ENCODE assay signal across 10 cellular contexts in the genomic region with DNA sequence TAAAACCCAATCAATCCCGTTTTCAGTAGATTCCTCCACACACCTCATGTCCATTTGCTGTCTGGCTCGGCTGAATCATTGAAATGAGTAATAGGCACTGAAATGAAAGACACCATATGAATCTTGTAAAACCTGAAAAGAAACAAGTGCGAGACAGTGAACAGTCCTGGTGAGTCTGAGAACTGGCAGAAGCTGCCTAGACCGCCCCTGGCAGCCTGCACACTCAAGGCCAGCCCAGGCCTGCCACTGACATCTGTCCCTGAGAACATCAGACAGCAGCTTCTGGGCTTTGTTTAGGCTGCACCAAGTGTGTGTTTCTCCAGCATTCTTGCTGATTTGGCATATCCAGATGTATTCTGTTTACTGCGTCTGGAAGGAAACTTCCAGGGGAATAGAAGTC. TPM values are rescaled to one million over a fixed set of nuclear protein-coding genes. Genes with fewer than 3 reads are reported as not detected.
DNase-seq lines count a peak whose midpoint lies in the region; ATAC-seq and TF ChIP-seq lines count a peak whose summit lies in the region.
"Had no signal": no experiment of that assay in that cellular context is flagged by ENCODE, and none has a peak within 500 bp of the region (broad histone marks: within the 10 kb centered on the region; RNA-seq: fewer than 3 reads in every experiment).

No MANE protein-coding gene starts in this region.

- no peak overlapping the region for H3K4ac ChIP-seq in trophoblast cell (ENCODE audit: low read depth, low read length)

- H3K9ac ChIP-seq in fibroblast of lung (ENCODE audit: insufficient read depth, low read length) (no peak overlapping the region), trophoblast cell (ENCODE audit: low read length) (no peak overlapping the region)

- H3K14ac ChIP-seq in trophoblast cell (ENCODE audit: low read length), result no peak overlapping the region

- H3K4me2 ChIP-seq in fibroblast of lung (ENCODE audit: extremely low read depth, insufficient read depth, low read length) (peak overlapping the region; percentile 11), trophoblast cell (ENCODE audit: low read length) (no peak overlapping the region)

- peaks cover 2% of the 10 kb centered on the region for H3K79me1 ChIP-seq in trophoblast cell (ENCODE audit: low read length)

- WGBS in trophoblast cell (ENCODE audit: extremely low coverage, insufficient coverage, insufficient read length), result no CpG with 5 or more reads among the region's 5 CpGs

- no peak overlapping the region for H3K4me3 Mint-ChIP-seq in activated naive CD8-positive, alpha-beta T cell treated with anti-CD3 and anti-CD28 coated beads, Interleukin-2, amount 50 U/mL, for 24 hours
- H3K4me3 Mint-ChIP-seq: activated naive CD4-positive, alpha-beta T cell treated with anti-CD3 and anti-CD28 coated beads for 36 hours had no signal

- peaks cover 30% of the 10 kb centered on the region for H3K4me1 Mint-ChIP-seq in activated naive CD8-positive, alpha-beta T cell treated with anti-CD3 and anti-CD28 coated beads, Interleukin-2, amount 50 U/mL, for 24 hours

- no peak overlapping the region for H4K8ac ChIP-seq in trophoblast cell (ENCODE audit: low read depth, low read length)

- H4K20me1 ChIP-seq in fibroblast of lung (ENCODE audit: control insufficient read depth, extremely low read depth, insufficient read depth, low read length), result no peaks in the 10 kb centered on the region

- H4K12ac ChIP-seq in trophoblast cell (ENCODE audit: low read depth, low read length), result no peak overlapping the region

- H3K23ac ChIP-seq in trophoblast cell (ENCODE audit: low read length), result no peak overlapping the region

- no peak overlapping the region for H2BK120ac ChIP-seq in trophoblast cell (ENCODE audit: insufficient read depth, low read length, poor library complexity)

- H3K4me1 ChIP-seq in fibroblast of lung (ENCODE audit: control insufficient read depth, extremely low read depth, insufficient read depth, low read length) (peaks cover 3% of the 10 kb centered on the region), trophoblast cell (ENCODE audit: control insufficient read depth in 1 of 2, insufficient read depth in 2 of 2, low read length in 2 of 2) (peaks cover 2 to 8% of the 10 kb centered on the region in 2 experiments)

- DNase-seq in DMS 273 treated with DMSO at 0.1 percent for 48 hours (lab: John Stamatoyannopoulos, UW) (peak; percentile 84), NCI-H524 treated with DMSO at 0.1 percent for 48 hours (lab: John Stamatoyannopoulos, UW) (peak; percentile 30), fibroblast of lung (ENCODE audit: low read depth in 2 of 2) (peak; percentile 36 to 85), trophoblast cell (peak; percentile 94)
- no peak for DNase-seq in effector CD8-positive, alpha-beta T cell (lab: John Stamatoyannopoulos, UW)
- DNase-seq in activated naive CD8-positive, alpha-beta T cell treated with anti-CD3 and anti-CD28 coated beads, Interleukin-2, amount 50 U/mL, for 24 hours, result no peak
- DNase-seq in activated effector memory CD4-positive, alpha-beta T cell treated with anti-CD3 and anti-CD28 coated beads, Interleukin-2, amount 50 U/mL, for 16 hours, result no peak
- DNase-seq: activated naive CD4-positive, alpha-beta T cell treated with anti-CD3 and anti-CD28 coated beads for 36 hours; tibial artery had no signal

- H3K79me2 ChIP-seq in fibroblast of lung (ENCODE audit: control insufficient read depth, insufficient read depth, low read length), result no peaks in the 10 kb centered on the region
- no peaks in the 10 kb centered on the region for H3K79me2 ChIP-seq in trophoblast cell (ENCODE audit: control insufficient read depth, insufficient read depth, low read length, poor library complexity)

- peaks cover 6% of the 10 kb centered on the region for H3K36me3 Mint-ChIP-seq in activated naive CD8-positive, alpha-beta T cell treated with anti-CD3 and anti-CD28 coated beads, Interleukin-2, amount 50 U/mL, for 24 hours (ENCODE audit: low read depth)

- no peak overlapping the region for H2AK5ac ChIP-seq in trophoblast cell (ENCODE audit: low read length)

- no peaks in the 10 kb centered on the region for H3K27me3 Mint-ChIP-seq in activated naive CD8-positive, alpha-beta T cell treated with anti-CD3 and anti-CD28 coated beads, Interleukin-2, amount 50 U/mL, for 24 hours

- H3K36me3 ChIP-seq in fibroblast of lung (ENCODE audit: control insufficient read depth, insufficient read depth, low read length) (no peaks in the 10 kb centered on the region), trophoblast cell (ENCODE audit: control insufficient read depth in 1 of 2, insufficient read depth in 2 of 2, low read length in 2 of 2) (no peaks in the 10 kb centered on the region)

- H2BK5ac ChIP-seq in trophoblast cell (ENCODE audit: low read depth, low read length, poor library complexity), result no peak overlapping the region

- H3K9me3 ChIP-seq in fibroblast of lung (ENCODE audit: control insufficient read depth, insufficient read depth, low read depth, low read length), result no peaks in the 10 kb centered on the region
- no peaks in the 10 kb centered on the region for H3K9me3 ChIP-seq in trophoblast cell (ENCODE audit: insufficient read depth, low read depth, low read length)
- H3K9me3 ChIP-seq: tibial artery had no signal

- H2AFZ ChIP-seq in fibroblast of lung (ENCODE audit: low read length) (no peak overlapping the region), trophoblast cell (ENCODE audit: insufficient read depth, low read length, poor library complexity) (no peak overlapping the region)

- H4K91ac ChIP-seq in trophoblast cell (ENCODE audit: low read depth, low read length), result no peak overlapping the region

- no peaks in the 10 kb centered on the region for H3K9me3 Mint-ChIP-seq in activated naive CD8-positive, alpha-beta T cell treated with anti-CD3 and anti-CD28 coated beads, Interleukin-2, amount 50 U/mL, for 24 hours
- H3K9me3 Mint-ChIP-seq: activated naive CD4-positive, alpha-beta T cell treated with anti-CD3 and anti-CD28 coated beads for 36 hours had no signal

- no peak overlapping the region for H3K27ac ChIP-seq in fibroblast of lung (ENCODE audit: insufficient read depth, low read length)
- peak overlapping the region; percentile 63 for H3K27ac ChIP-seq in trophoblast cell (ENCODE audit: low read depth, low read length)
- H3K27ac ChIP-seq: tibial artery had no signal

- H2BK12ac ChIP-seq in trophoblast cell (ENCODE audit: low read length), result no peak overlapping the region

- H3K18ac ChIP-seq in trophoblast cell (ENCODE audit: low read length), result no peak overlapping the region

- H3K4me3 ChIP-seq in fibroblast of lung (replicated peaks in 1 of 4; ENCODE audit: control extremely low read depth in 1 of 4, insufficient read depth in 1 of 4, low read depth in 3 of 4, low read length in 4 of 4) (no peak overlapping the region), trophoblast cell (ENCODE audit: low read depth, low read length) (no peak overlapping the region)
- H3K4me3 ChIP-seq: tibial artery had no signal

- no peaks in the 10 kb centered on the region for H3K27me3 ChIP-seq in fibroblast of lung (ENCODE audit: control insufficient read depth, insufficient read depth, low read length)
- no peaks in the 10 kb centered on the region for H3K27me3 ChIP-seq in trophoblast cell (ENCODE audit: insufficient read depth, low read length)
- H3K27me3 ChIP-seq: tibial artery had no signal

- ATAC-seq in activated naive CD8-positive, alpha-beta T cell treated with anti-CD3 and anti-CD28 coated beads, Interleukin-2, amount 50 U/mL, for 24 hours, result no peak
- ATAC-seq in HG03342 (IDR thresholded peaks at IDR 0.05; ENCODE audit: unreplicated experiment), result no peak

- no peak overlapping the region for H3K27ac Mint-ChIP-seq in activated naive CD8-positive, alpha-beta T cell treated with anti-CD3 and anti-CD28 coated beads, Interleukin-2, amount 50 U/mL, for 24 hours
- H3K27ac Mint-ChIP-seq: activated naive CD4-positive, alpha-beta T cell treated with anti-CD3 and anti-CD28 coated beads for 36 hours had no signal

- no peak for TF ChIP-seq CTCF in fibroblast of lung (conservative IDR thresholded peaks at IDR 0.05 in 1 of 2, IDR thresholded peaks at IDR 0.05 in 1 of 2; ENCODE audit: low read depth in 1 of 2, low read length in 2 of 2)

RNA-seq across cellular contexts. Expression of a gene that starts 44.8 kb away (rescaled TPM):
- total RNA-seq in fibroblast of lung, result 28.2 and 33.4 TPM in 2 replicates
- polyA plus RNA-seq in fibroblast of lung, result 20.8 and 50.8 TPM in 2 replicates
- polyA plus RNA-seq in fibroblast of lung (2012), result 17.6 and 39.8 TPM in 2 replicates
- polyA minus RNA-seq in fibroblast of lung (ENCODE audit: low replicate concordance), result 27.5 and 43.1 TPM in 2 replicates
- polyA plus RNA-seq in trophoblast cell (2013), result 24.8 and 25.3 TPM in 2 replicates

Comparison
In these comparisons a context has a peak if more than half of its experiments do, and no peak if none do; other contexts are left out.
1. DNase-seq: peak in DMS 273 treated with DMSO at 0.1 percent for 48 hours (single experiment), NCI-H524 treated with DMSO at 0.1 percent for 48 hours (single experiment), fibroblast of lung (2 of 2) and trophoblast cell (2 of 2); none in effector CD8-positive, alpha-beta T cell (single experiment), activated naive CD8-positive, alpha-beta T cell treated with anti-CD3 and anti-CD28 coated beads, Interleukin-2, amount 50 U/mL, for 24 hours (single experiment) and activated effector memory CD4-positive, alpha-beta T cell treated with anti-CD3 and anti-CD28 coated beads, Interleukin-2, amount 50 U/mL, for 16 hours (single experiment).